In genomic region chr2:148594216-148594615, GRCh38 we compare ENCODE assay signal across 24 cellular contexts. TPM values are rescaled to one million over a fixed set of nuclear protein-coding genes. Genes with fewer than 3 reads are reported as not detected.
DNase-seq lines count a peak whose midpoint lies in the region; ATAC-seq and TF ChIP-seq lines count a peak whose summit lies in the region.
"Had no signal": no experiment of that assay in that cellular context is flagged by ENCODE, and none has a peak within 500 bp of the region (broad histone marks: within the 10 kb centered on the region; RNA-seq: fewer than 3 reads in every experiment).

No MANE protein-coding gene starts in this region.

- H3K9ac ChIP-seq in neuronal stem cell (ENCODE audit: low read depth, low read length, poor library complexity), result no peak overlapping the region

- peak; percentile 88 for ATAC-seq in RWPE2 (ENCODE audit: low read depth)
- ATAC-seq in GM18511 (IDR thresholded peaks at IDR 0.05; ENCODE audit: unreplicated experiment), result no peak
- ATAC-seq: sciatic nerve had no signal

- POLR2A ChIA-PET in OCI-LY7 (lab: Charles Lee), result interaction anchor here (0.7 kb wide), 1 partner anchor 1539 kb away, joined by 3 read pairs; no protein-coding TSS in a partner anchor

- H3K79me1 ChIP-seq in neuronal stem cell (ENCODE audit: low read depth, low read length), result no peaks in the 10 kb centered on the region

- no peak overlapping the region for H2BK5ac ChIP-seq in neuronal stem cell (ENCODE audit: low read length)

- no peak overlapping the region for H4K91ac ChIP-seq in neuronal stem cell (ENCODE audit: low read depth, low read length, poor library complexity)

- TF ChIP-seq CTCF in RWPE2 (IDR thresholded peaks at IDR 0.05; ENCODE audit: poor library complexity, severe bottlenecking), result no peak
- TF ChIP-seq CTCF in OCI-LY7 (conservative IDR thresholded peaks at IDR 0.05; ENCODE audit: low read length), result no peak

- no peak overlapping the region for H3K4ac ChIP-seq in neuronal stem cell (ENCODE audit: low read length)

- H2AK5ac ChIP-seq in neuronal stem cell (ENCODE audit: low read depth, low read length), result no peak overlapping the region

- peak overlapping the region; percentile 40 for H2AFZ ChIP-seq in neuronal stem cell (ENCODE audit: low read length)
- no peak overlapping the region for H2AFZ ChIP-seq in OCI-LY7 (ENCODE audit: low read length)

- H3K79me2 ChIP-seq in OCI-LY7 (ENCODE audit: insufficient read depth, low read depth, low read length), result no peaks in the 10 kb centered on the region

- H3K4me3 ChIP-seq in RWPE2 (ENCODE audit: severe bottlenecking) (no peak overlapping the region), neuronal stem cell (ENCODE audit: low read length in 2 of 2) (no peak overlapping the region), OCI-LY7 (ENCODE audit: low read depth, low read length, poor library complexity, severe bottlenecking) (no peak overlapping the region)
- H3K4me3 ChIP-seq: lung, thyroid gland had no signal

- H3K27ac ChIP-seq in RWPE2 (ENCODE audit: poor library complexity, severe bottlenecking), result peak overlapping the region; percentile 58
- no peak overlapping the region for H3K27ac ChIP-seq in neuronal stem cell (replicated peaks; ENCODE audit: low read length)
- no peak overlapping the region for H3K27ac ChIP-seq in OCI-LY7 (ENCODE audit: low read depth, low read length, poor library complexity, severe bottlenecking)
- H3K27ac ChIP-seq: 22Rv1, thyroid gland had no signal

- no peak overlapping the region for H3K23ac ChIP-seq in neuronal stem cell (ENCODE audit: low read depth, low read length, poor library complexity)

- H3K9me2 ChIP-seq in OCI-LY7 (ENCODE audit: insufficient read depth, low read length), result no peaks in the 10 kb centered on the region

- no peak overlapping the region for H4K8ac ChIP-seq in neuronal stem cell (ENCODE audit: low read depth, low read length)

- no peak overlapping the region for H2BK12ac ChIP-seq in neuronal stem cell (ENCODE audit: low read length)

- H4K20me1 ChIP-seq in OCI-LY7 (ENCODE audit: insufficient read depth, low read length), result no peaks in the 10 kb centered on the region

- H3K14ac ChIP-seq in neuronal stem cell (ENCODE audit: low read length), result no peak overlapping the region

- WGBS in neuronal stem cell (ENCODE audit: extremely low coverage in 2 of 2, insufficient read length in 2 of 2, insufficient replicate concordance in 1 of 2), 2 donors, result no CpG with 5 or more reads among the region's 5 CpGs

- H2BK15ac ChIP-seq in neuronal stem cell (ENCODE audit: low read length), result no peak overlapping the region

- no TSS peak for BruUV-seq in OCI-LY7 (replicated peaks; lab: Mats Ljungman, UMichigan)

- intact Hi-C loops in OCI-LY7 (cut with micrococcal nuclease; ENCODE audit: unreplicated experiment), result no loop called here

- H3K4me2 ChIP-seq in neuronal stem cell (ENCODE audit: insufficient read depth, low read length, poor library complexity, severe bottlenecking) (no peak overlapping the region), OCI-LY7 (ENCODE audit: low read length) (no peak overlapping the region)

- CTCF ChIA-PET in OCI-LY7 (lab: Charles Lee; ENCODE audit: unreplicated experiment), result interaction anchor here (0.5 kb wide), 1 partner anchor 13 kb away, joined by 3 read pairs; no protein-coding TSS in a partner anchor

- no peak overlapping the region for H3K18ac ChIP-seq in neuronal stem cell (ENCODE audit: low read length)

- DNase-seq in DMS 273 (lab: John Stamatoyannopoulos, UW; ENCODE audit: unreplicated experiment) (peak; percentile 19), DMS 273 treated with DMSO at 0.1 percent for 48 hours (lab: John Stamatoyannopoulos, UW) (no peak), NCI-H146 (lab: John Stamatoyannopoulos, UW) (peak; percentile 56), RWPE2 (ENCODE audit: low spot score) (peak; percentile 61), neuronal stem cell (ENCODE audit: low spot score) (no peak), OCI-LY7 (ENCODE audit: low spot score) (no peak), EL (no peak)
- DNase-seq: activated B cell treated with CpG ODN at 0.5 μM for 24 hours; activated naive CD4-positive, alpha-beta T cell treated with anti-CD3 and anti-CD28 coated beads, Interleukin-2, amount 10 ng/mL, durations not matched to agents 7 days and 5 days; amniotic stem cell; CD4-positive, alpha-beta T cell; cortex of kidney; DMS153; KBM-7; NCI-H524 treated with DMSO at 0.1 percent for 48 hours; OCI-M1; SHP77; stimulated activated CD4-positive, alpha-beta T cell treated with anti-CD3 and anti-CD28 coated beads, Interleukin-15, amount 100 ng/mL, for 24 hours; T-helper 9 cell had no signal

- no peaks in the 10 kb centered on the region for H3K9me3 ChIP-seq in RWPE2 (ENCODE audit: severe bottlenecking)
- H3K9me3 ChIP-seq in neuronal stem cell (replicated peaks in 1 of 2; ENCODE audit: control insufficient read depth in 2 of 2, insufficient read depth in 1 of 2, low read depth in 1 of 2, low read length in 2 of 2), result no peaks in the 10 kb centered on the region
- no peaks in the 10 kb centered on the region for H3K9me3 ChIP-seq in OCI-LY7 (ENCODE audit: low read length)
- H3K9me3 ChIP-seq: thyroid gland had no signal

- no peak overlapping the region for H2BK120ac ChIP-seq in neuronal stem cell (ENCODE audit: low read depth, low read length)

- H3K27me3 ChIP-seq in RWPE2 (ENCODE audit: insufficient read depth, poor library complexity, severe bottlenecking) (no peaks in the 10 kb centered on the region), neuronal stem cell (ENCODE audit: control insufficient read depth in 3 of 3, insufficient read depth in 3 of 3, low read depth in 1 of 3, low read length in 3 of 3) (no peaks in the 10 kb centered on the region)
- H3K27me3 ChIP-seq: thyroid gland had no signal

- H3K4me1 ChIP-seq in RWPE2 (ENCODE audit: insufficient read depth, poor library complexity, severe bottlenecking), result peaks cover 14% of the 10 kb centered on the region
- H3K4me1 ChIP-seq in neuronal stem cell (ENCODE audit: control insufficient read depth in 2 of 2, insufficient read depth in 1 of 2, low read depth in 1 of 2, low read length in 2 of 2), result no peaks in the 10 kb centered on the region
- H3K4me1 ChIP-seq in OCI-LY7 (ENCODE audit: insufficient read depth, low read length, poor library complexity, severe bottlenecking), result no peaks in the 10 kb centered on the region
- H3K4me1 ChIP-seq: thyroid gland had no signal

- H3K36me3 ChIP-seq in RWPE2 (ENCODE audit: low read depth) (no peaks in the 10 kb centered on the region), neuronal stem cell (replicated peaks in 1 of 2; ENCODE audit: control insufficient read depth in 2 of 2, insufficient read depth in 2 of 2, low read length in 2 of 2) (no peaks in the 10 kb centered on the region), OCI-LY7 (ENCODE audit: insufficient read depth, low read length) (no peaks in the 10 kb centered on the region)
- H3K36me3 ChIP-seq: thyroid gland had no signal

RNA-seq across cellular contexts. Expression of gene EPC2, which starts 50.3 kb away (rescaled TPM):
- 19.9 TPM for polyA plus RNA-seq in neuronal stem cell (2013, experiment 1 of 2)
- 20.6 TPM for polyA plus RNA-seq in neuronal stem cell (2013, experiment 2 of 2)
- total RNA-seq in OCI-LY7 (2014; rRNA removed; shearing (Covaris generic)), result 12.8 and 14.9 TPM in 2 replicates
- 26.3 and 30.8 TPM in 2 replicates for total RNA-seq in OCI-LY7 (2022)

Comparison
In these comparisons a context has a peak if more than half of its experiments do, and no peak if none do; other contexts are left out.
1. DNase-seq: peak in DMS 273 (single experiment), NCI-H146 (single experiment) and RWPE2 (single experiment); none in DMS 273 treated with DMSO at 0.1 percent for 48 hours (single experiment), neuronal stem cell (single experiment), OCI-LY7 (single experiment) and EL (single experiment).